22 cellular contexts compared by ENCODE assay signal in genomic region chr7:158991824-158992621, GRCh38.
DNase-seq lines count a peak whose midpoint lies in the region; ATAC-seq, FAIRE-seq and TF ChIP-seq lines count a peak whose summit lies in the region.
"Had no signal": no experiment of that assay in that cellular context is flagged by ENCODE, and none has a peak within 500 bp of the region (broad histone marks: within the 10 kb centered on the region; RNA-seq: fewer than 3 reads in every experiment).

No MANE protein-coding gene starts in this region.

- CTCF ChIA-PET in activated CD4-positive, alpha-beta T cell treated with anti-CD3 and anti-CD28 coated beads for 36 hours (lab: Charles Lee) = interaction anchor here (0.7 to 2.3 kb wide), 3 partner anchors 15 to 258 kb away, joined by 3 to 12 read pairs (median 3); no protein-coding TSS in a partner anchor
- CTCF ChIA-PET in H1 (lab: Charles Lee; ENCODE audit: partially characterized antibody) = interaction anchor here (0.7 to 5.0 kb wide), 4 partner anchors 15 to 37 kb away, joined by 3 to 49 read pairs (median 6); no protein-coding TSS in a partner anchor

- WGBS in H1 (ENCODE audit: extremely low coverage in 1 of 2, insufficient coverage in 1 of 2, insufficient read length in 1 of 2, insufficient replicate concordance in 2 of 2, low coverage in 1 of 2, low lambda C conversion rate in 2 of 2, missing lambda C conversion rate in 1 of 2), 2 experiments = 61% methylated on average over 20 of the region's 21 CpGs; no CpG with 5 or more reads in 1 of the 2 experiments
- WGBS in trophoblast cell (ENCODE audit: extremely low coverage, insufficient coverage, insufficient read length) = no CpG with 5 or more reads among the region's 21 CpGs

- H4K8ac ChIP-seq in H1 (ENCODE audit: extremely low read depth, insufficient read depth, low read length) = no peak overlapping the region; the same call in 1 of the 2 replicates
- H4K8ac ChIP-seq in trophoblast cell (ENCODE audit: low read depth, low read length) = no peak overlapping the region

- peaks cover 16% of the 10 kb centered on the region for H3K4me1 Mint-ChIP-seq in activated CD4-positive, alpha-beta T cell treated with anti-CD3 and anti-CD28 coated beads for 36 hours

- H3K23ac ChIP-seq in H1 (ENCODE audit: insufficient read length) = no peak overlapping the region
- H3K23ac ChIP-seq in trophoblast cell (ENCODE audit: low read length) = no peak overlapping the region

- TF ChIP-seq EP300 in H1 (IDR thresholded peaks at IDR 0.05; ENCODE audit: borderline replicate concordance in 1 of 2, low read depth in 2 of 2, low read length in 2 of 2) = no peak

- no peak for TF ChIP-seq RAD21 in H1 (IDR thresholded peaks at IDR 0.05 in 1 of 2, conservative IDR thresholded peaks at IDR 0.05 in 1 of 2; ENCODE audit: low read depth in 2 of 2, low read length in 2 of 2)

- no peaks in the 10 kb centered on the region for H3K36me3 Mint-ChIP-seq in activated CD4-positive, alpha-beta T cell treated with anti-CD3 and anti-CD28 coated beads for 36 hours (ENCODE audit: low read depth)

- POLR2A ChIA-PET in activated CD4-positive, alpha-beta T cell treated with anti-CD3 and anti-CD28 coated beads for 36 hours (lab: Charles Lee) = interaction anchor here (0.7 kb wide), 1 partner anchor 60 kb away, joined by 3 read pairs; no protein-coding TSS in a partner anchor
- POLR2A ChIA-PET in H1 (lab: Charles Lee; ENCODE audit: partially characterized antibody) = no interaction called here

- H2AK5ac ChIP-seq in H1 (ENCODE audit: low read depth, low read length) (no peak overlapping the region), trophoblast cell (ENCODE audit: low read length) (no peak overlapping the region)

- H3K56ac ChIP-seq in H1 (replicated peaks; ENCODE audit: insufficient read length, low read depth, low read length) = no peak overlapping the region

- H3K9ac ChIP-seq in H1 (replicated peaks in 1 of 4; ENCODE audit: extremely low read depth in 1 of 4, low read depth in 3 of 4, low read length in 3 of 4) = no peak overlapping the region
- H3K9ac ChIP-seq in trophoblast cell (ENCODE audit: low read length) = no peak overlapping the region

- ATAC-seq in activated CD4-positive, alpha-beta T cell treated with anti-CD3 and anti-CD28 coated beads for 36 hours = peak; percentile 70
- no peak for ATAC-seq in HG02973 (IDR thresholded peaks at IDR 0.05; ENCODE audit: unreplicated experiment)
- ATAC-seq: GM12878, HCT116, heart left ventricle had no signal

- H2BK12ac ChIP-seq in H1 (ENCODE audit: low read depth, low read length) (no peak overlapping the region), trophoblast cell (ENCODE audit: low read length) (no peak overlapping the region)

- TF ChIP-seq CTCF in H1 (IDR thresholded peaks at IDR 0.05; ENCODE audit: control extremely low read depth in 1 of 3, insufficient read depth in 1 of 3, low read depth in 1 of 3, low read length in 3 of 3) = no peak

- H4K12ac ChIP-seq in trophoblast cell (ENCODE audit: low read depth, low read length) = no peak overlapping the region

- no peak for FAIRE-seq in H1 (lab: Jason Lieb, UNC)
- FAIRE-seq: GM12878, islet of Langerhans had no signal

- H4K20me1 ChIP-seq in H1 (replicated peaks in 1 of 2; ENCODE audit: control insufficient read depth in 1 of 2, insufficient read depth in 2 of 2, low read length in 2 of 2) = no peaks in the 10 kb centered on the region

- H3K79me2 ChIP-seq in H1 (ENCODE audit: control insufficient read depth in 1 of 2, insufficient read depth in 2 of 2, low read length in 2 of 2) = no peaks in the 10 kb centered on the region; a peak in 1 of 4 replicates
- H3K79me2 ChIP-seq in trophoblast cell (ENCODE audit: control insufficient read depth, insufficient read depth, low read length, poor library complexity) = no peaks in the 10 kb centered on the region

- intact Hi-C loops in activated CD4-positive, alpha-beta T cell treated with anti-CD3 and anti-CD28 coated beads for 36 hours (cut with DNase I, micrococcal nuclease) = no loop called here

- peaks cover 41% of the 10 kb centered on the region for H3K27me3 Mint-ChIP-seq in activated CD4-positive, alpha-beta T cell treated with anti-CD3 and anti-CD28 coated beads for 36 hours

- H3K27me3 ChIP-seq in H7 (ENCODE audit: control insufficient read depth, insufficient read depth, low read length) (peaks cover 29% of the 10 kb centered on the region), H1 (replicated peaks in 1 of 4; ENCODE audit: control insufficient read depth in 3 of 4, extremely low read depth in 1 of 4, insufficient read depth in 3 of 4, low read length in 3 of 4) (peaks cover 6 to 52% (median 35%) of the 10 kb centered on the region in 4 experiments), trophoblast cell (ENCODE audit: insufficient read depth, low read length) (peaks cover 14% of the 10 kb centered on the region)

- peaks cover 0 to 2% (median 0%) of the 10 kb centered on the region in 4 experiments; a peak in 1 of 7 replicates for H3K4me1 ChIP-seq in H1 (replicated peaks in 1 of 4; ENCODE audit: control insufficient read depth in 3 of 4, insufficient read depth in 4 of 4, low read length in 3 of 4)
- H3K4me1 ChIP-seq in trophoblast cell (ENCODE audit: control insufficient read depth in 1 of 2, insufficient read depth in 2 of 2, low read length in 2 of 2) = no peaks in the 10 kb centered on the region
- H3K4me1 ChIP-seq: heart left ventricle had no signal

- no peaks in the 10 kb centered on the region for H3K79me1 ChIP-seq in H1 (ENCODE audit: low read depth, low read length)
- no peaks in the 10 kb centered on the region for H3K79me1 ChIP-seq in trophoblast cell (ENCODE audit: low read length)

- H2BK5ac ChIP-seq in H1 (ENCODE audit: low read depth, low read length) = no peak overlapping the region
- no peak overlapping the region for H2BK5ac ChIP-seq in trophoblast cell (ENCODE audit: low read depth, low read length, poor library complexity)

- no peak overlapping the region for H4K5ac ChIP-seq in H1 (ENCODE audit: insufficient read length, low read depth, low read length)

- H3K4me3 ChIP-seq in H7 (ENCODE audit: insufficient read depth, low read depth, low read length) (no peak overlapping the region), H1 (ENCODE audit: extremely low read depth in 1 of 4, insufficient read depth in 2 of 4, low read depth in 3 of 4, low read length in 4 of 4) (peak overlapping the region in 1 of 4 experiments; percentile 50; a peak in 3 of 8 replicates), trophoblast cell (ENCODE audit: low read depth, low read length) (no peak overlapping the region)
- H3K4me3 ChIP-seq: GM12878, heart left ventricle, PC-9 had no signal

- H3K14ac ChIP-seq in H1 (ENCODE audit: insufficient read length) (no peak overlapping the region), trophoblast cell (ENCODE audit: low read length) (no peak overlapping the region)

- H3K9me3 ChIP-seq in H1 (ENCODE audit: insufficient read depth in 2 of 2, low read depth in 1 of 2, low read length in 1 of 2) (peaks cover 9 to 18% of the 10 kb centered on the region in 2 experiments), trophoblast cell (ENCODE audit: insufficient read depth, low read depth, low read length) (peaks cover 21% of the 10 kb centered on the region)

- no peak overlapping the region for H2BK20ac ChIP-seq in H1 (ENCODE audit: low read length)

- peaks cover 11% of the 10 kb centered on the region; the same call in 1 of the 2 replicates for H3K23me2 ChIP-seq in H1 (ENCODE audit: low read depth, low read length)

- H3K4me3 Mint-ChIP-seq in activated CD4-positive, alpha-beta T cell treated with anti-CD3 and anti-CD28 coated beads for 36 hours = no peak overlapping the region

- H2BK15ac ChIP-seq in H1 (ENCODE audit: low read length) = no peak overlapping the region

- H3K4me2 ChIP-seq in H1 (ENCODE audit: insufficient read depth in 1 of 2, low read depth in 2 of 2, low read length in 2 of 2) (peak overlapping the region; percentile 59 to 63; a peak in 3 of 4 replicates), trophoblast cell (ENCODE audit: low read length) (no peak overlapping the region)
- H3K4me2 ChIP-seq: PC-9 had no signal

- H3K4ac ChIP-seq in H1 (replicated peaks; ENCODE audit: insufficient read length, low read depth, low read length) (no peak overlapping the region), trophoblast cell (ENCODE audit: low read depth, low read length) (no peak overlapping the region)

- TF ChIP-seq POLR2A in H1 (IDR thresholded peaks at IDR 0.05; ENCODE audit: control extremely low read depth in 1 of 2, low read depth in 2 of 2, low read length in 2 of 2) = no peak

- H2BK120ac ChIP-seq in H1 (replicated peaks; ENCODE audit: low read depth, low read length) = no peak overlapping the region
- no peak overlapping the region for H2BK120ac ChIP-seq in trophoblast cell (ENCODE audit: insufficient read depth, low read length, poor library complexity)

- no peak overlapping the region for H3K27ac Mint-ChIP-seq in activated CD4-positive, alpha-beta T cell treated with anti-CD3 and anti-CD28 coated beads for 36 hours

- peak; percentile 37 for DNase-seq in activated CD4-positive, alpha-beta T cell treated with anti-CD3 and anti-CD28 coated beads for 36 hours
- DNase-seq in activated CD4-positive, alpha-beta T cell treated with anti-CD3 and anti-CD28 coated beads, Interleukin-2, amount 50 U/mL, for 1 hour = no peak
- peak; percentile 72 for DNase-seq in H7
- DNase-seq in H1 (ENCODE audit: low read depth in 1 of 2, low spot score in 2 of 2) = no peak
- peak; percentile 28 to 48 for DNase-seq in trophoblast cell
- DNase-seq in COLO829 (ENCODE audit: low spot score) = no peak
- no peak for DNase-seq in SHP77 treated with DMSO at 0.1 percent for 48 hours (lab: John Stamatoyannopoulos, UW)
- DNase-seq: activated CD4-positive, alpha-beta T cell treated with anti-CD3 and anti-CD28 coated beads for 4 hours; activated effector memory CD4-positive, alpha-beta T cell treated with anti-CD3 and anti-CD28 coated beads, Interleukin-2, amount 50 U/mL, for 16 hours; effector CD8-positive, alpha-beta T cell; heart left ventricle; mammary epithelial cell; NCI-H1436 treated with DMSO at 0.1 percent for 48 hours; NCI-H2171; PC-9; stimulated activated CD4-positive, alpha-beta T cell treated with anti-CD3 and anti-CD28 coated beads, Interleukin-2, amount 100 ng/mL, for 48 hours; substantia nigra had no signal

- no peak overlapping the region for H4K91ac ChIP-seq in H1 (replicated peaks; ENCODE audit: insufficient read length, low read length)
- no peak overlapping the region for H4K91ac ChIP-seq in trophoblast cell (ENCODE audit: low read depth, low read length)

- H3K18ac ChIP-seq in H1 (ENCODE audit: extremely low read depth, low read length) (no peak overlapping the region), trophoblast cell (ENCODE audit: low read length) (no peak overlapping the region)

- H3K9me3 Mint-ChIP-seq in activated CD4-positive, alpha-beta T cell treated with anti-CD3 and anti-CD28 coated beads for 36 hours (ENCODE audit: low read depth) = peaks cover 4% of the 10 kb centered on the region

- H3K27ac ChIP-seq in H1 (ENCODE audit: low read depth, low read length) (no peak overlapping the region), trophoblast cell (ENCODE audit: low read depth, low read length) (no peak overlapping the region)
- H3K27ac ChIP-seq: C4-2B, heart left ventricle, PC-9 had no signal

- no peaks in the 10 kb centered on the region for H3K36me3 ChIP-seq in H7 (replicated peaks; ENCODE audit: control insufficient read depth, insufficient read depth, low read length)
- H3K36me3 ChIP-seq in H1 (ENCODE audit: control insufficient read depth in 2 of 4, insufficient read depth in 4 of 4, low read length in 3 of 4) = no peaks in the 10 kb centered on the region; a peak in 1 of 8 replicates
- no peaks in the 10 kb centered on the region for H3K36me3 ChIP-seq in trophoblast cell (ENCODE audit: control insufficient read depth in 1 of 2, insufficient read depth in 2 of 2, low read length in 2 of 2)
- H3K36me3 ChIP-seq: heart left ventricle had no signal

- H2AFZ ChIP-seq in H1 (ENCODE audit: low read length) = no peak overlapping the region
- H2AFZ ChIP-seq in trophoblast cell (ENCODE audit: insufficient read depth, low read length, poor library complexity) = no peak overlapping the region
- H2AFZ ChIP-seq: PC-9 had no signal

Comparison
In these comparisons a context has a peak if more than half of its experiments do, and no peak if none do; other contexts are left out.
1. DNase-seq: peak in activated CD4-positive, alpha-beta T cell treated with anti-CD3 and anti-CD28 coated beads for 36 hours (single experiment), H7 (single experiment) and trophoblast cell (2 of 2); none in activated CD4-positive, alpha-beta T cell treated with anti-CD3 and anti-CD28 coated beads, Interleukin-2, amount 50 U/mL, for 1 hour (single experiment), H1 (0 of 2), COLO829 (single experiment) and SHP77 treated with DMSO at 0.1 percent for 48 hours (single experiment).